In genomic region chr13:35499131-35500051, GRCh38 we compare ENCODE assay signal across 13 cellular contexts. TPM values are rescaled to one million over a fixed set of nuclear protein-coding genes. Genes with fewer than 3 reads are reported as not detected.
A peak's percentile ranks its signal among the peaks of the same experiment; 100 is the strongest.
DNase-seq lines count a peak whose midpoint lies in the region; ATAC-seq and TF ChIP-seq lines count a peak whose summit lies in the region.
"Had no signal": no experiment of that assay in that cellular context is flagged by ENCODE, and none has a peak within 500 bp of the region (broad histone marks: within the 10 kb centered on the region; RNA-seq: fewer than 3 reads in every experiment).

No MANE protein-coding gene starts in this region.

- no peaks in the 10 kb centered on the region for H3K4me1 Mint-ChIP-seq in natural killer cell
- no peaks in the 10 kb centered on the region for H3K4me1 Mint-ChIP-seq in naive thymus-derived CD8-positive, alpha-beta T cell

- peaks cover 4% of the 10 kb centered on the region for H3K36me3 Mint-ChIP-seq in natural killer cell
- H3K36me3 Mint-ChIP-seq in naive thymus-derived CD8-positive, alpha-beta T cell, result peaks cover 0 to 1% (median under 1%) of the 10 kb centered on the region in 3 donors

- H3K4me3 Mint-ChIP-seq in natural killer cell, result no peak overlapping the region
- no peak overlapping the region for H3K4me3 Mint-ChIP-seq in naive thymus-derived CD8-positive, alpha-beta T cell

- peaks cover 0 to 1% of the 10 kb centered on the region in 2 donors for H3K9me3 Mint-ChIP-seq in natural killer cell
- peaks cover 0 to 11% (median 3%) of the 10 kb centered on the region in 9 donors for H3K9me3 Mint-ChIP-seq in naive thymus-derived CD8-positive, alpha-beta T cell

- POLR2A ChIA-PET in naive thymus-derived CD8-positive, alpha-beta T cell (lab: Charles Lee), result no interaction called here
- POLR2A ChIA-PET in GM10248 (lab: Yijun Ruan, JAX), result no interaction called here

- DNase-seq in COR-L47 (lab: John Stamatoyannopoulos, UW) (peak; percentile 74), NCI-H1436 treated with DMSO at 0.1 percent for 48 hours (lab: John Stamatoyannopoulos, UW) (peak; percentile 90), NCI-H510A (lab: John Stamatoyannopoulos, UW) (peak; percentile 71), left cardiac atrium (no peak), natural killer cell (no peak), GM10248 (ENCODE audit: extremely low spot score) (no peak), activated gamma-delta T cell treated with Interleukin-2 at 50 U/mL for 16 hours (no peak)
- no peak for DNase-seq in naive thymus-derived CD8-positive, alpha-beta T cell
- DNase-seq: ACHN, mammary epithelial cell, OCI-M1 had no signal

- intact Hi-C loops in left cardiac atrium (cut with DNase I), result no loop called here
- intact Hi-C loops in natural killer cell (cut with micrococcal nuclease), result no loop called here

- CTCF ChIA-PET in GM10248 (lab: Yijun Ruan, JAX), result interaction anchor here (1.0 kb wide), 1 partner anchor 16 kb away, joined by 3 read pairs; no protein-coding TSS in a partner anchor

- no peaks in the 10 kb centered on the region for H3K27me3 Mint-ChIP-seq in natural killer cell (ENCODE audit: low read depth in 2 of 2)
- no peaks in the 10 kb centered on the region for H3K27me3 Mint-ChIP-seq in naive thymus-derived CD8-positive, alpha-beta T cell

- H3K27ac Mint-ChIP-seq in natural killer cell, result no peak overlapping the region
- no peak overlapping the region for H3K27ac Mint-ChIP-seq in naive thymus-derived CD8-positive, alpha-beta T cell

- ATAC-seq in left cardiac atrium, result peak; percentile 78 to 89
- no peak for ATAC-seq in natural killer cell
- ATAC-seq in naive thymus-derived CD8-positive, alpha-beta T cell, result no peak
- ATAC-seq: esophagus mucosa, HCT116 had no signal

- TF ChIP-seq CTCF in natural killer cell (IDR thresholded peaks at IDR 0.05), result no peak
- TF ChIP-seq CTCF in GM10248 (IDR thresholded peaks at IDR 0.05; ENCODE audit: control extremely low read depth, extremely low read depth, low read depth, missing control alignments), result no peak

RNA-seq across cellular contexts. Expression of gene MAB21L1, which starts 22.9 kb away (rescaled TPM):
- total RNA-seq in left cardiac atrium (under 1 TPM; 0.24 to 0.29 TPM), natural killer cell (under 1 TPM in 1 of 3 donors, not detected in 2; 0.20 TPM)
- total RNA-seq in naive thymus-derived CD8-positive, alpha-beta T cell, result not detected
- polyA plus RNA-seq in naive thymus-derived CD8-positive, alpha-beta T cell, result not detected

Comparison
In these comparisons a context has a peak if more than half of its experiments do, and no peak if none do; other contexts are left out.
1. DNase-seq: peak in COR-L47 (single experiment), NCI-H1436 treated with DMSO at 0.1 percent for 48 hours (single experiment) and NCI-H510A (single experiment); none in left cardiac atrium (single experiment), natural killer cell (single experiment), naive thymus-derived CD8-positive, alpha-beta T cell (0 of 10), GM10248 (single experiment) and activated gamma-delta T cell treated with Interleukin-2 at 50 U/mL for 16 hours (single experiment).
2. ATAC-seq: peak in left cardiac atrium (2 of 2); none in natural killer cell (0 of 3) and naive thymus-derived CD8-positive, alpha-beta T cell (0 of 2).